In genomic region chr6:29553268-29554057, GRCh38 we compare ENCODE assay signal across 9 cellular contexts. TPM values are rescaled to one million over a fixed set of nuclear protein-coding genes. Genes with fewer than 3 reads are reported as not detected.
DNase-seq lines count a peak whose midpoint lies in the region; ATAC-seq, FAIRE-seq and TF ChIP-seq lines count a peak whose summit lies in the region.
"Had no signal": no experiment of that assay in that cellular context is flagged by ENCODE, and none has a peak within 500 bp of the region (broad histone marks: within the 10 kb centered on the region; RNA-seq: fewer than 3 reads in every experiment).

No MANE protein-coding gene starts in this region.

- no peaks in the 10 kb centered on the region for H3K9me1 ChIP-seq in K562 (ENCODE audit: control insufficient read depth, insufficient read depth, low read length)

- peaks cover 0 to 8% of the 10 kb centered on the region in 2 experiments; a peak in 1 of 5 replicates for H3K4me1 ChIP-seq in K562 (replicated peaks in 1 of 2; ENCODE audit: control insufficient read depth in 2 of 2, insufficient read depth in 2 of 2, low read length in 2 of 2)
- no peaks in the 10 kb centered on the region for H3K4me1 ChIP-seq in smooth muscle cell (ENCODE audit: low read depth)

- in situ Hi-C loops in K562 (cut with MboI), result no loop called here

- 51% methylated on average over 68 of the region's 83 CpGs for WGBS in K562 (ENCODE audit: insufficient coverage, low coverage, missing lambda C conversion rate)
- WGBS in smooth muscle cell (ENCODE audit: low lambda C conversion rate), result 4% methylated on average over 76 of the region's 83 CpGs

- H3K79me2 ChIP-seq in K562 (ENCODE audit: control insufficient read depth, insufficient read depth, low read length) (no peaks in the 10 kb centered on the region), smooth muscle cell (ENCODE audit: low read depth) (no peaks in the 10 kb centered on the region)

- TF ChIP-seq POLR2A in K562 (conservative IDR thresholded peaks at IDR 0.05), result no peak

- no peaks in the 10 kb centered on the region for H3F3A ChIP-seq in smooth muscle cell (ENCODE audit: low read depth)

- TF ChIP-seq CTCF in K562 (IDR thresholded peaks at IDR 0.05 in 2 of 3, conservative IDR thresholded peaks at IDR 0.05 in 1 of 3; ENCODE audit: insufficient read depth in 2 of 3, low read depth in 1 of 3, low read length in 3 of 3), result 0 out of 6 replicates have a peak, but pooled peaks of 1 of the 3 experiments have one; percentile 27
- TF ChIP-seq CTCF in smooth muscle cell (IDR thresholded peaks at IDR 0.05; ENCODE audit: borderline replicate concordance, insufficient read depth, poor library complexity, severe bottlenecking), result no peak

- H3K36me3 ChIP-seq in K562 (ENCODE audit: control insufficient read depth, insufficient read depth, low read length), result no peaks in the 10 kb centered on the region
- H3K36me3 ChIP-seq in smooth muscle cell (ENCODE audit: low read depth), result no peaks in the 10 kb centered on the region

- H3K27ac ChIP-seq in K562 (ENCODE audit: extremely low read depth, low read depth, low read length), result no peak overlapping the region
- H3K27ac ChIP-seq in smooth muscle cell (ENCODE audit: low read depth), result no peak overlapping the region

- no peak for TF ChIP-seq EP300 in K562 (IDR thresholded peaks at IDR 0.05; ENCODE audit: low read length)

- intact Hi-C loops in K562 (cut with micrococcal nuclease), result no loop called here

- H3K4me3 ChIP-seq in K562 (no peak overlapping the region), smooth muscle cell (peak overlapping the region; percentile 34)

- POLR2A ChIA-PET in K562 (lab: Yijun Ruan, JAX), result no interaction called here

- no peaks in the 10 kb centered on the region for H4K20me1 ChIP-seq in K562 (replicated peaks; ENCODE audit: control insufficient read depth, insufficient read depth, low read length)
- H4K20me1 ChIP-seq in smooth muscle cell (ENCODE audit: low read depth), result no peaks in the 10 kb centered on the region

- DNase-seq in D341Med (ENCODE audit: low spot score), result peak; percentile 45
- DNase-seq in NCI-H1105 (lab: John Stamatoyannopoulos, UW), result peak; percentile 11
- DNase-seq in K562 (ENCODE audit: extremely low read depth in 1 of 4, low spot score in 3 of 4), result no peak
- peak; percentile 76 for DNase-seq in iPS-NIHi11 (ENCODE audit: low spot score)
- peak; percentile 14 for DNase-seq in smooth muscle cell (lab: John Stamatoyannopoulos, UW; ENCODE audit: unreplicated experiment)

- no TSS peak for BruUV-seq in K562 (replicated peaks; lab: Mats Ljungman, UMichigan)

- FAIRE-seq in K562 (lab: Jason Lieb, UNC), result no peak
- FAIRE-seq: colon had no signal

- no peak overlapping the region for H3K9ac ChIP-seq in K562 (ENCODE audit: insufficient read depth in 1 of 2, low read depth in 2 of 2, low read length in 2 of 2)
- H3K9ac ChIP-seq in smooth muscle cell (ENCODE audit: low read depth), result no peak overlapping the region

- H2AFZ ChIP-seq in K562 (ENCODE audit: low read depth, low read length) (no peak overlapping the region), smooth muscle cell (ENCODE audit: low read depth) (no peak overlapping the region)

- H3K4me2 ChIP-seq in K562 (ENCODE audit: insufficient read depth, low read length) (no peak overlapping the region), smooth muscle cell (peak overlapping the region; percentile 83)

- ATAC-seq in K562 (no peak), HG02759 (IDR thresholded peaks at IDR 0.05; ENCODE audit: unreplicated experiment) (no peak), GM21447 (IDR thresholded peaks at IDR 0.05; ENCODE audit: unreplicated experiment) (no peak), HG03378 (IDR thresholded peaks at IDR 0.05; ENCODE audit: unreplicated experiment) (no peak)

- H3K27me3 ChIP-seq in K562 (ENCODE audit: control insufficient read depth in 2 of 2, insufficient read depth in 2 of 2, low read length in 2 of 2) (peaks cover 14 to 33% of the 10 kb centered on the region in 2 experiments; a peak in 4 of 5 replicates), smooth muscle cell (ENCODE audit: low read depth) (peaks cover 90% of the 10 kb centered on the region)

- TF ChIP-seq RAD21 in K562 (CRISPR knock-in tag; conservative IDR thresholded peaks at IDR 0.05 in 1 of 2, IDR thresholded peaks at IDR 0.05 in 1 of 2), result no peak

- CTCF ChIA-PET in K562 (lab: Yijun Ruan, JAX; ENCODE audit: low intra/inter-chr PET ratio), result no interaction called here

- H3K9me3 ChIP-seq in K562 (replicated peaks; ENCODE audit: control insufficient read depth, insufficient read depth, low read depth, low read length) (no peaks in the 10 kb centered on the region), smooth muscle cell (replicated peaks; ENCODE audit: low read depth) (no peaks in the 10 kb centered on the region)

TF ChIP-seq in K562, 482 proteins besides CTCF, POLR2A, EP300 and RAD21:
- no peak for TF ChIP-seq BACH1 (tag; IDR thresholded peaks at IDR 0.05)
- TF ChIP-seq, protein P1, sequence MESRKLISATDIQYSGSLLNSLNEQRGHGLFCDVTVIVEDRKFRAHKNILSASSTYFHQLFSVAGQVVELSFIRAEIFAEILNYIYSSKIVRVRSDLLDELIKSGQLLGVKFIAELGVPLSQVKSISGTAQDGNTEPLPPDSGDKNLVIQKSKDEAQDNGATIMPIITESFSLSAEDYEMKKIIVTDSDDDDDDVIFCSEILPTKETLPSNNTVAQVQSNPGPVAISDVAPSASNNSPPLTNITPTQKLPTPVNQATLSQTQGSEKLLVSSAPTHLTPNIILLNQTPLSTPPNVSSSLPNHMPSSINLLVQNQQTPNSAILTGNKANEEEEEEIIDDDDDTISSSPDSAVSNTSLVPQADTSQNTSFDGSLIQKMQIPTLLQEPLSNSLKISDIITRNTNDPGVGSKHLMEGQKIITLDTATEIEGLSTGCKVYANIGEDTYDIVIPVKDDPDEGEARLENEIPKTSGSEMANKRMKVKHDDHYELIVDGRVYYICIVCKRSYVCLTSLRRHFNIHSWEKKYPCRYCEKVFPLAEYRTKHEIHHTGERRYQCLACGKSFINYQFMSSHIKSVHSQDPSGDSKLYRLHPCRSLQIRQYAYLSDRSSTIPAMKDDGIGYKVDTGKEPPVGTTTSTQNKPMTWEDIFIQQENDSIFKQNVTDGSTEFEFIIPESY (CRISPR knock-in tag; IDR thresholded peaks at IDR 0.05), result peak; percentile 80
- TF ChIP-seq, protein P2, sequence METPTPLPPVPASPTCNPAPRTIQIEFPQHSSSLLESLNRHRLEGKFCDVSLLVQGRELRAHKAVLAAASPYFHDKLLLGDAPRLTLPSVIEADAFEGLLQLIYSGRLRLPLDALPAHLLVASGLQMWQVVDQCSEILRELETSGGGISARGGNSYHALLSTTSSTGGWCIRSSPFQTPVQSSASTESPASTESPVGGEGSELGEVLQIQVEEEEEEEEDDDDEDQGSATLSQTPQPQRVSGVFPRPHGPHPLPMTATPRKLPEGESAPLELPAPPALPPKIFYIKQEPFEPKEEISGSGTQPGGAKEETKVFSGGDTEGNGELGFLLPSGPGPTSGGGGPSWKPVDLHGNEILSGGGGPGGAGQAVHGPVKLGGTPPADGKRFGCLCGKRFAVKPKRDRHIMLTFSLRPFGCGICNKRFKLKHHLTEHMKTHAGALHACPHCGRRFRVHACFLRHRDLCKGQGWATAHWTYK (CRISPR knock-in tag; IDR thresholded peaks at IDR 0.05), result no peak

RNA-seq across cellular contexts. Expression of gene UBD, which starts 6.1 kb away (rescaled TPM):
- total RNA-seq in K562 (2011; cell fraction: chromatin; rRNA removed; ENCODE audit: low replicate concordance), result not detected in 2 replicates
- not detected in 2 replicates for total RNA-seq in K562 (2011; cell fraction: nucleolus; rRNA removed)
- not detected in 2 replicates for total RNA-seq in K562 (2011; cell fraction: nucleoplasm; rRNA removed)
- not detected in 2 replicates for total RNA-seq in K562 (2014; rRNA removed)
- total RNA-seq in K562 (2014; rRNA removed; fragmentation: Illumina TruSeq; extraction: Trizol), result not detected in 2 replicates
- total RNA-seq in K562 (2015; rRNA removed; fragmentation: Illumina TruSeq; extraction: Trizol), result not detected in 2 replicates
- not detected in 2 replicates for total RNA-seq in K562 (2021)
- polyA plus RNA-seq in K562 (2011; rRNA removed), result not detected in 2 replicates
- polyA plus RNA-seq in K562 (2011; cell fraction: cytosol; rRNA removed), result not detected in 2 replicates
- polyA plus RNA-seq in K562 (2011; cell fraction: nucleus; rRNA removed), result not detected in 2 replicates
- not detected in 2 replicates for polyA plus RNA-seq in K562 (2012)
- not detected in 2 replicates for polyA plus RNA-seq in K562 (2014; fragmentation: Illumina TruSeq; extraction: Trizol)
- not detected for polyA plus RNA-seq in K562 (2014; fragmentation: Nextera tagmentation; extraction: Ambion mirVana)
- polyA plus RNA-seq in K562 (2014; rRNA removed), result 0.08 TPM in 1 of 2 replicates, not detected in the other
- polyA minus RNA-seq in K562 (2011; rRNA and poly(A)+ RNA removed), result not detected in 2 replicates
- polyA minus RNA-seq in K562 (2011; cell fraction: cytosol; rRNA and poly(A)+ RNA removed), result not detected in 2 replicates
- not detected in 2 replicates for polyA minus RNA-seq in K562 (2011; cell fraction: nucleus; rRNA and poly(A)+ RNA removed)
- total RNA-seq in smooth muscle cell, result not detected in 2 replicates
- polyA plus RNA-seq in smooth muscle cell, result 0.38 and 0.60 TPM in 2 replicates

RNA-seq across cellular contexts. Expression of gene OR2H2, which starts 31.5 kb away (rescaled TPM):
- not detected in 2 replicates for total RNA-seq in K562 (2011; cell fraction: chromatin; rRNA removed; ENCODE audit: low replicate concordance)
- not detected in 2 replicates for total RNA-seq in K562 (2011; cell fraction: nucleolus; rRNA removed)
- total RNA-seq in K562 (2011; cell fraction: nucleoplasm; rRNA removed), result not detected in 2 replicates
- total RNA-seq in K562 (2014; rRNA removed), result not detected in 2 replicates
- total RNA-seq in K562 (2014; rRNA removed; fragmentation: Illumina TruSeq; extraction: Trizol), result not detected in 2 replicates
- total RNA-seq in K562 (2015; rRNA removed; fragmentation: Illumina TruSeq; extraction: Trizol), result not detected in 2 replicates
- total RNA-seq in K562 (2021), result not detected in 2 replicates
- polyA plus RNA-seq in K562 (2011; rRNA removed), result not detected in 2 replicates
- polyA plus RNA-seq in K562 (2011; cell fraction: cytosol; rRNA removed), result not detected in 2 replicates
- not detected in 2 replicates for polyA plus RNA-seq in K562 (2011; cell fraction: nucleus; rRNA removed)
- polyA plus RNA-seq in K562 (2012), result 0.07 and 0.08 TPM in 2 replicates
- not detected in 2 replicates for polyA plus RNA-seq in K562 (2014; fragmentation: Illumina TruSeq; extraction: Trizol)
- not detected for polyA plus RNA-seq in K562 (2014; fragmentation: Nextera tagmentation; extraction: Ambion mirVana)
- polyA plus RNA-seq in K562 (2014; rRNA removed), result not detected in 2 replicates
- not detected in 2 replicates for polyA minus RNA-seq in K562 (2011; rRNA and poly(A)+ RNA removed)
- polyA minus RNA-seq in K562 (2011; cell fraction: cytosol; rRNA and poly(A)+ RNA removed), result not detected in 2 replicates
- not detected in 2 replicates for polyA minus RNA-seq in K562 (2011; cell fraction: nucleus; rRNA and poly(A)+ RNA removed)
- not detected in 2 replicates for total RNA-seq in smooth muscle cell
- 0.19 TPM in 1 of 2 replicates, not detected in the other for polyA plus RNA-seq in smooth muscle cell

Comparison
In these comparisons a context has a peak if more than half of its experiments do, and no peak if none do; other contexts are left out.
1. DNase-seq: peak in D341Med (single experiment), NCI-H1105 (single experiment), iPS-NIHi11 (single experiment) and smooth muscle cell (single experiment); none in K562 (0 of 4).